8 cellular contexts compared by ENCODE assay signal in genomic region chr21:35048183-35048601, GRCh38. TPM values are rescaled to one million over a fixed set of nuclear protein-coding genes. Genes with fewer than 3 reads are reported as not detected.
DNase-seq lines count a peak whose midpoint lies in the region; ATAC-seq and TF ChIP-seq lines count a peak whose summit lies in the region.

No MANE protein-coding gene starts in this region.

- no peaks in the 10 kb centered on the region for H3K79me2 ChIP-seq in H9 (ENCODE audit: insufficient read depth, low read length)

- no peaks in the 10 kb centered on the region for H3K23me2 ChIP-seq in H9 (ENCODE audit: insufficient read length, low read depth, low read length, poor library complexity, severe bottlenecking)

- CTCF ChIA-PET in activated CD8-positive, alpha-beta T cell treated with anti-CD3 and anti-CD28 coated beads, Interleukin-2, amount 10 ng/mL, durations not matched to agents 7 days and 5 days (lab: Charles Lee): interaction anchor here (0.9 to 7.9 kb wide), 16 partner anchors 11 to 352 kb away, joined by 3 to 106 read pairs (median 6); no protein-coding TSS in a partner anchor

- H3K18ac ChIP-seq in H9 (ENCODE audit: insufficient read length, low read depth, low read length): no peak overlapping the region

- H3K9me3 Mint-ChIP-seq in activated CD8-positive, alpha-beta T cell treated with anti-CD3 and anti-CD28 coated beads, Interleukin-2, amount 10 ng/mL, durations not matched to agents 7 days and 5 days (ENCODE audit: insufficient read depth): no peaks in the 10 kb centered on the region
- peaks cover 0 to 6% (median 2%) of the 10 kb centered on the region in 6 donors for H3K9me3 Mint-ChIP-seq in immature natural killer cell
- no peaks in the 10 kb centered on the region for H3K9me3 Mint-ChIP-seq in H9

- H3K4me3 Mint-ChIP-seq in activated CD8-positive, alpha-beta T cell treated with anti-CD3 and anti-CD28 coated beads, Interleukin-2, amount 10 ng/mL, durations not matched to agents 7 days and 5 days: peak overlapping the region; percentile 82
- H3K4me3 Mint-ChIP-seq in immature natural killer cell (peak overlapping the region; percentile 92 to 99 (median 96)), H9 (no peak overlapping the region)

- DNase-seq in AG08395 (ENCODE audit: low spot score): peak; percentile 25
- peak; percentile 40 for DNase-seq in HK-2 (ENCODE audit: unreplicated experiment)
- peak; percentile 45 for DNase-seq in activated CD8-positive, alpha-beta T cell treated with anti-CD3 and anti-CD28 coated beads, Interleukin-2, amount 10 ng/mL, durations not matched to agents 7 days and 5 days
- peak in 1 of 3 donors; percentile 33 for DNase-seq in immature natural killer cell
- DNase-seq in central memory CD4-positive, alpha-beta T cell: no peak
- no peak for DNase-seq in H9

- no peaks in the 10 kb centered on the region for H4K20me1 ChIP-seq in H9 (ENCODE audit: control insufficient read depth, insufficient read depth, insufficient read length)

- no peaks in the 10 kb centered on the region for H3K4me1 ChIP-seq in urinary bladder (ENCODE audit: insufficient read depth)
- no peaks in the 10 kb centered on the region for H3K4me1 ChIP-seq in H9 (ENCODE audit: insufficient read depth, low read length)

- peak overlapping the region; percentile 27 for H3K4me3 ChIP-seq in urinary bladder (ENCODE audit: low read depth, low read length)

- TF ChIP-seq CTCF in H9 (conservative IDR thresholded peaks at IDR 0.05): no peak

- WGBS in urinary bladder: 50% methylated on average over 6 of the region's 6 CpGs
- no CpG with 5 or more reads among the region's 6 CpGs for WGBS in H9 (ENCODE audit: extremely low coverage, insufficient read length, low lambda C conversion rate)

- no peak overlapping the region for H2BK5ac ChIP-seq in H9 (ENCODE audit: insufficient read length, low read length)

- H3K4ac ChIP-seq in H9 (ENCODE audit: low read depth, low read length): no peak overlapping the region

- no peak overlapping the region for H3K9ac ChIP-seq in H9 (ENCODE audit: extremely low read depth, insufficient read length, low read length)

- no peak overlapping the region for H2AK5ac ChIP-seq in H9 (ENCODE audit: insufficient read length, low read length)

- peaks cover 85% of the 10 kb centered on the region for H3K4me1 Mint-ChIP-seq in activated CD8-positive, alpha-beta T cell treated with anti-CD3 and anti-CD28 coated beads, Interleukin-2, amount 10 ng/mL, durations not matched to agents 7 days and 5 days (ENCODE audit: low read depth)
- H3K4me1 Mint-ChIP-seq in immature natural killer cell (peaks cover 85 to 94% of the 10 kb centered on the region in 2 donors), H9 (peaks cover 18 to 35% of the 10 kb centered on the region in 2 experiments)

- H4K5ac ChIP-seq in H9 (ENCODE audit: insufficient read length, low read depth, low read length): no peak overlapping the region

- H3K27ac ChIP-seq in urinary bladder (ENCODE audit: low read depth) (peak overlapping the region; percentile 74), H9 (ENCODE audit: insufficient read length, low read depth, low read length) (no peak overlapping the region)

- H2BK12ac ChIP-seq in H9 (ENCODE audit: insufficient read length, low read depth, low read length): no peak overlapping the region

- no peak overlapping the region for H3K56ac ChIP-seq in H9 (ENCODE audit: insufficient read length, low read depth, low read length)

- peak; percentile 15 for ATAC-seq in activated CD8-positive, alpha-beta T cell treated with anti-CD3 and anti-CD28 coated beads, Interleukin-2, amount 10 ng/mL, durations not matched to agents 7 days and 5 days
- no peak for ATAC-seq in HG03565 (IDR thresholded peaks at IDR 0.05; ENCODE audit: unreplicated experiment)

- no peak overlapping the region for H3K14ac ChIP-seq in H9 (ENCODE audit: insufficient read depth, low read length)

- POLR2A ChIA-PET in activated CD8-positive, alpha-beta T cell treated with anti-CD3 and anti-CD28 coated beads, Interleukin-2, amount 10 ng/mL, durations not matched to agents 7 days and 5 days (lab: Charles Lee): interaction anchor here (0.7 to 6.1 kb wide), 15 partner anchors 10 to 1089 kb away, joined by 3 to 56 read pairs (median 7); no protein-coding TSS in a partner anchor

- peaks cover 10% of the 10 kb centered on the region for H3K36me3 Mint-ChIP-seq in activated CD8-positive, alpha-beta T cell treated with anti-CD3 and anti-CD28 coated beads, Interleukin-2, amount 10 ng/mL, durations not matched to agents 7 days and 5 days (ENCODE audit: low read depth)
- peaks cover 0 to 13% (median 7%) of the 10 kb centered on the region in 3 donors for H3K36me3 Mint-ChIP-seq in immature natural killer cell
- no peaks in the 10 kb centered on the region; a peak in 1 of 7 replicates for H3K36me3 Mint-ChIP-seq in H9 (ENCODE audit: insufficient read depth in 1 of 3, low read depth in 3 of 3)

- H2BK15ac ChIP-seq in H9 (ENCODE audit: low read depth, low read length): no peak overlapping the region

- no peak overlapping the region for H4K8ac ChIP-seq in H9 (replicated peaks; ENCODE audit: insufficient read length, low read depth, low read length)

- no peak overlapping the region for H2BK120ac ChIP-seq in H9 (ENCODE audit: low read depth, low read length, poor library complexity, severe bottlenecking)

- H2BK20ac ChIP-seq in H9 (ENCODE audit: low read depth, low read length, poor library complexity, severe bottlenecking): no peak overlapping the region

- no peak overlapping the region for H3T11ph ChIP-seq in H9 (ENCODE audit: low read length)

- no peak overlapping the region for H3K23ac ChIP-seq in H9 (ENCODE audit: insufficient read length, low read depth, low read length)

- H3K9me3 ChIP-seq in H9 (ENCODE audit: control insufficient read depth, low read depth, low read length): no peaks in the 10 kb centered on the region

- no peak overlapping the region for H2AFZ ChIP-seq in H9 (ENCODE audit: low read length)

- peaks cover 8% of the 10 kb centered on the region for H3K27me3 Mint-ChIP-seq in activated CD8-positive, alpha-beta T cell treated with anti-CD3 and anti-CD28 coated beads, Interleukin-2, amount 10 ng/mL, durations not matched to agents 7 days and 5 days (ENCODE audit: low read depth)
- peaks cover 30 to 61% (median 59%) of the 10 kb centered on the region in 3 donors for H3K27me3 Mint-ChIP-seq in immature natural killer cell (ENCODE audit: low read depth in 3 of 3)
- peaks cover 15% of the 10 kb centered on the region for H3K27me3 Mint-ChIP-seq in H9 (ENCODE audit: low read depth)

- no peaks in the 10 kb centered on the region for H3K79me1 ChIP-seq in H9 (ENCODE audit: insufficient read depth, low read depth, low read length, poor library complexity, severe bottlenecking)

- no peaks in the 10 kb centered on the region for H3K36me3 ChIP-seq in urinary bladder (ENCODE audit: insufficient read depth)

- H4K91ac ChIP-seq in H9 (ENCODE audit: insufficient read length, low read depth, low read length): no peak overlapping the region

- no peaks in the 10 kb centered on the region for H3K27me3 ChIP-seq in H9 (ENCODE audit: insufficient read depth, low read length)

- peak overlapping the region; percentile 90 for H3K27ac Mint-ChIP-seq in activated CD8-positive, alpha-beta T cell treated with anti-CD3 and anti-CD28 coated beads, Interleukin-2, amount 10 ng/mL, durations not matched to agents 7 days and 5 days
- H3K27ac Mint-ChIP-seq in immature natural killer cell: peak overlapping the region; percentile 95 to 100 (median 99)
- H3K27ac Mint-ChIP-seq in H9: no peak overlapping the region

- no peak overlapping the region for H3K4me2 ChIP-seq in H9 (ENCODE audit: insufficient read depth, insufficient read length, low read length)

RNA-seq across cellular contexts. Expression of gene RUNX1, which starts 0.9 kb away (rescaled TPM):
- total RNA-seq in activated CD8-positive, alpha-beta T cell treated with anti-CD3 and anti-CD28 coated beads, Interleukin-2, amount 10 ng/mL, durations not matched to agents 7 days and 5 days: 10 to 100 TPM; 10.4 to 10.6 TPM
- polyA plus RNA-seq in immature natural killer cell (10 to 100 TPM in 2 of 3 donors, 1 to 10 TPM in 1; 6.2 to 25.2 (median 10.6) TPM), urinary bladder (6.6 TPM)
- total RNA-seq in urinary bladder (15.6 TPM), H9 (2021) (0.59 and 0.72 TPM in 2 replicates)

Comparison
In these comparisons a context has a peak if more than half of its experiments do, and no peak if none do; other contexts are left out.
1. DNase-seq: peak in AG08395 (single experiment), HK-2 (single experiment) and activated CD8-positive, alpha-beta T cell treated with anti-CD3 and anti-CD28 coated beads, Interleukin-2, amount 10 ng/mL, durations not matched to agents 7 days and 5 days (single experiment); none in central memory CD4-positive, alpha-beta T cell (single experiment) and H9 (single experiment).
2. H3K27ac Mint-ChIP-seq: peak in activated CD8-positive, alpha-beta T cell treated with anti-CD3 and anti-CD28 coated beads, Interleukin-2, amount 10 ng/mL, durations not matched to agents 7 days and 5 days (single experiment) and immature natural killer cell (6 of 6); none in H9 (0 of 3).
3. H3K4me3 Mint-ChIP-seq: peak in activated CD8-positive, alpha-beta T cell treated with anti-CD3 and anti-CD28 coated beads, Interleukin-2, amount 10 ng/mL, durations not matched to agents 7 days and 5 days (single experiment) and immature natural killer cell (5 of 5); none in H9 (0 of 2).